ENCODE assay signal across 7 cellular contexts in the genomic region with DNA sequence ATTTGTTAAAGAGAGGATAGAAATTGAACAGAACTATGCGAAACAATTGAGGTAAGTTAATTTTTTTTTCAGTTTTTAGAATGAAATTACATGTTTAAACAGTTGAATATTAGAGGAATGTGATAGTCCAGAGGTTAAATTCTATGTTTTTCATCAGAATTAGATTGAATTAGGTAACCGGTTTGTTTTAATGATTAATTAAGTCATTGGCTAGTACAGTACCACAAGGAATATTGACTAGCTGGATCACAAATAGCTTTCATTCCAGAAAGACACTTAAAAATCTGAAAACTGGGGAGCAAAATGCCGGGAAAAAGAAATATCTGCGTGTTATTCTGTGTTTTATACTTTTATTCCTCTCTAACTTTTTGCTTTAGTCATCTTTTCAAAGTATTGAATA.
"Had no signal": no experiment of that assay in that cellular context is flagged by ENCODE, and none has a peak within 500 bp of the region (broad histone marks: within the 10 kb centered on the region; RNA-seq: fewer than 3 reads in every experiment).

No MANE protein-coding gene starts in this region.

- H3K9me3 ChIP-seq: HAP-1 had no signal

- H3K4me3 Mint-ChIP-seq: HFFc6 had no signal

- ATAC-seq: HCT116 had no signal

- H3K27ac ChIP-seq: HL-60 had no signal

- H3K27ac Mint-ChIP-seq: HFFc6 had no signal

- H3K9me3 Mint-ChIP-seq: HFFc6 had no signal

- H3K4me3 ChIP-seq: HAP-1 had no signal

- DNase-seq: GOT3, H7, HFFc6, IMR-90 had no signal

- H3K36me3 ChIP-seq: HAP-1 had no signal

- H3K4me1 ChIP-seq: HAP-1 had no signal
